ENCODE assay signal across 26 cellular contexts in the genomic region with DNA sequence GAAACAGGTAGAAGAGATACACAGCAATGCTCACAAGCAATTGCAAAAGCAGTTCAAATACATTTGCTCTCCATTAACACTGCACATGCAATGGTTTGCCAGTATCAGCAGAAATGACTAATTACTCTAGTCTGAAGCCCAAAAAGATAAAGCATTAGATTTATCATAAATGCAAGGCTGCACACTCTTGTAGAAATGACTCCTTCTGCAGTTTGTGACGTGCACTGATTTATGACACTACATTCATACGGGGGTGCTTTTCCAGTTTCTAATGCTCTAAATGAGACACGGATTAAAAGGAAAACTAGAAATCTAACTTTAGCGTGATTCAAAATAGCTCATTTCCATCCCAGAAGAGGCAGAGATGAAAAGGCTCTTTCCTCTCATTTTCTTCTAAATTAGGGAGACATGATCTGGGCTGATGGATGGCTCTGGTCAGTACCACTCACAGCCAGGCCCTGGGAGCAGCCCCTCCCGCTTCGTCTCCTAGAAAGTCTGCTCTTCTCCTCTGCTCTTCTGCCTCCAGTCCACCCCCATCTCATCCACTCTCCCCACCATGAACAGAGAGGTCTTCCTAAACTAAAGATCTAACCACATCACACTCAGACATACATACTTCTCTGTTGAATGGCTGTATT. TPM values are rescaled to one million over a fixed set of nuclear protein-coding genes. Genes with fewer than 3 reads are reported as not detected.
"Had no signal": no experiment of that assay in that cellular context is flagged by ENCODE, and none has a peak within 500 bp of the region (broad histone marks: within the 10 kb centered on the region; RNA-seq: fewer than 3 reads in every experiment).

No MANE protein-coding gene starts in this region.

- H3K4me3 ChIP-seq: esophagus squamous epithelium, gastroesophageal sphincter, lung, prostate gland, sigmoid colon, skin epidermis had no signal

- ATAC-seq: effector memory CD8-positive, alpha-beta T cell; gastroesophageal sphincter; left colon; left ventricle myocardium superior; naive thymus-derived CD4-positive, alpha-beta T cell; stimulated activated naive B cell treated with anti-CD40 and anti-IgM and Interleukin-4, amounts not matched to agents 10 μg/mL and 1 μg/mL and 100 μg/mL, for 72 hours; stimulated activated naive CD8-positive, alpha-beta T cell treated with anti-CD3 and anti-CD28 coated beads, Interleukin-15, amount 100 ng/mL, for 72 hours had no signal

- H3K4me1 Mint-ChIP-seq: central memory CD8-positive, alpha-beta T cell; naive thymus-derived CD4-positive, alpha-beta T cell; stimulated activated naive B cell treated with anti-CD40 and anti-IgM and Interleukin-4, amounts not matched to agents 10 μg/mL and 1 μg/mL and 100 μg/mL, for 72 hours; stimulated activated naive CD8-positive, alpha-beta T cell treated with anti-CD3 and anti-CD28 coated beads, Interleukin-15, amount 100 ng/mL, for 72 hours had no signal

- DNase-seq: cortex of kidney; effector memory CD8-positive, alpha-beta T cell; esophagus squamous epithelium; foreskin fibroblast; immature natural killer cell; left colon; left ventricle myocardium superior; mesenchymal stem cell; naive thymus-derived CD4-positive, alpha-beta T cell; retina; sigmoid colon; stimulated activated CD4-positive, alpha-beta T cell treated with anti-CD3 and anti-CD28 coated beads, Interleukin-2, amount 100 ng/mL, for 24 hours; stimulated activated CD4-positive, alpha-beta T cell treated with anti-CD3 and anti-CD28 coated beads, Interleukin-4, amount 100 ng/mL, for 4 hours; stimulated activated naive B cell treated with anti-CD40 and anti-IgM and Interleukin-4, amounts not matched to agents 10 μg/mL and 1 μg/mL and 100 μg/mL, for 72 hours; stimulated activated naive CD8-positive, alpha-beta T cell treated with anti-CD3 and anti-CD28 coated beads, Interleukin-15, amount 100 ng/mL, for 72 hours; trophoblast cell had no signal

- H3K27ac Mint-ChIP-seq: effector memory CD8-positive, alpha-beta T cell; immature natural killer cell; naive thymus-derived CD4-positive, alpha-beta T cell; stimulated activated naive B cell treated with anti-CD40 and anti-IgM and Interleukin-4, amounts not matched to agents 10 μg/mL and 1 μg/mL and 100 μg/mL, for 72 hours had no signal

- H3K4me3 Mint-ChIP-seq: central memory CD8-positive, alpha-beta T cell; effector memory CD8-positive, alpha-beta T cell; immature natural killer cell; naive thymus-derived CD4-positive, alpha-beta T cell; stimulated activated naive B cell treated with anti-CD40 and anti-IgM and Interleukin-4, amounts not matched to agents 10 μg/mL and 1 μg/mL and 100 μg/mL, for 72 hours; stimulated activated naive CD8-positive, alpha-beta T cell treated with anti-CD3 and anti-CD28 coated beads, Interleukin-15, amount 100 ng/mL, for 72 hours had no signal

- H3K27me3 ChIP-seq: neutrophil had no signal

- H3K27ac ChIP-seq: epithelial cell of prostate, esophagus squamous epithelium, gastroesophageal sphincter, neutrophil, prostate gland, skin epidermis had no signal

RNA-seq across cellular contexts. Expression of a gene that starts 33.2 kb away (rescaled TPM):
- total RNA-seq: kidney epithelial cell; mononuclear cell; naive thymus-derived CD4-positive, alpha-beta T cell; osteocyte had no signal
